Comparison of ENCODE assay signal across 18 cellular contexts in genomic region chr3:127448671-127449070, GRCh38.
DNase-seq lines count a peak whose midpoint lies in the region; ATAC-seq and TF ChIP-seq lines count a peak whose summit lies in the region.
"Had no signal": no experiment of that assay in that cellular context is flagged by ENCODE, and none has a peak within 500 bp of the region (broad histone marks: within the 10 kb centered on the region; RNA-seq: fewer than 3 reads in every experiment).

No MANE protein-coding gene starts in this region.

- no peak overlapping the region for H3K27ac Mint-ChIP-seq in activated naive CD8-positive, alpha-beta T cell treated with anti-CD3 and anti-CD28 coated beads, Interleukin-2, amount 10 ng/mL, durations not matched to agents 7 days and 5 days
- H3K27ac Mint-ChIP-seq in activated naive CD8-positive, alpha-beta T cell treated with anti-CD3 and anti-CD28 coated beads for 36 hours = no peak overlapping the region
- H3K27ac Mint-ChIP-seq: B cell; CD4-positive, alpha-beta T cell; IgD-negative memory B cell had no signal

- no peak overlapping the region for H3K4me3 Mint-ChIP-seq in activated naive CD8-positive, alpha-beta T cell treated with anti-CD3 and anti-CD28 coated beads, Interleukin-2, amount 10 ng/mL, durations not matched to agents 7 days and 5 days
- no peak overlapping the region for H3K4me3 Mint-ChIP-seq in activated naive CD8-positive, alpha-beta T cell treated with anti-CD3 and anti-CD28 coated beads for 36 hours
- H3K4me3 Mint-ChIP-seq: B cell; CD4-positive, alpha-beta T cell; IgD-negative memory B cell had no signal

- no peak overlapping the region for H3K4me3 ChIP-seq in Peyer's patch
- no peak overlapping the region for H3K4me3 ChIP-seq in suprapubic skin
- H3K4me3 ChIP-seq in hepatocyte = no peak overlapping the region
- H3K4me3 ChIP-seq: HAP-1 had no signal

- H3K79me2 ChIP-seq in hepatocyte = no peaks in the 10 kb centered on the region

- TF ChIP-seq CTCF in Peyer's patch (IDR thresholded peaks at IDR 0.05) (no peak), suprapubic skin (IDR thresholded peaks at IDR 0.05) (no peak), hepatocyte (IDR thresholded peaks at IDR 0.05; ENCODE audit: poor library complexity) (no peak)

- H3K9me3 ChIP-seq in Peyer's patch (no peaks in the 10 kb centered on the region), suprapubic skin (no peaks in the 10 kb centered on the region), hepatocyte (ENCODE audit: low read depth) (no peaks in the 10 kb centered on the region)
- H3K9me3 ChIP-seq: Caco-2, HAP-1 had no signal

- no peaks in the 10 kb centered on the region for H3K9me3 Mint-ChIP-seq in activated naive CD8-positive, alpha-beta T cell treated with anti-CD3 and anti-CD28 coated beads, Interleukin-2, amount 10 ng/mL, durations not matched to agents 7 days and 5 days
- no peaks in the 10 kb centered on the region for H3K9me3 Mint-ChIP-seq in activated naive CD8-positive, alpha-beta T cell treated with anti-CD3 and anti-CD28 coated beads for 36 hours
- H3K9me3 Mint-ChIP-seq: CD4-positive, alpha-beta T cell; IgD-negative memory B cell had no signal

- no peaks in the 10 kb centered on the region for H4K20me1 ChIP-seq in hepatocyte (ENCODE audit: insufficient read depth, poor library complexity, severe bottlenecking)

- TF ChIP-seq POLR2A in Peyer's patch (IDR thresholded peaks at IDR 0.05) (no peak), suprapubic skin (IDR thresholded peaks at IDR 0.05) (no peak)

- no peaks in the 10 kb centered on the region for H3K27me3 ChIP-seq in Peyer's patch
- peaks cover 25% of the 10 kb centered on the region for H3K27me3 ChIP-seq in suprapubic skin
- H3K27me3 ChIP-seq in hepatocyte = peaks cover 21% of the 10 kb centered on the region

- no peak for ATAC-seq in activated naive CD8-positive, alpha-beta T cell treated with anti-CD3 and anti-CD28 coated beads, Interleukin-2, amount 10 ng/mL, durations not matched to agents 7 days and 5 days (ENCODE audit: low read depth)
- no peak for ATAC-seq in HG03175 (IDR thresholded peaks at IDR 0.05; ENCODE audit: unreplicated experiment)

- H3K36me3 Mint-ChIP-seq in activated naive CD8-positive, alpha-beta T cell treated with anti-CD3 and anti-CD28 coated beads, Interleukin-2, amount 10 ng/mL, durations not matched to agents 7 days and 5 days = no peaks in the 10 kb centered on the region
- H3K36me3 Mint-ChIP-seq in activated naive CD8-positive, alpha-beta T cell treated with anti-CD3 and anti-CD28 coated beads for 36 hours = no peaks in the 10 kb centered on the region
- H3K36me3 Mint-ChIP-seq: IgD-negative memory B cell had no signal

- POLR2A ChIA-PET in activated naive CD8-positive, alpha-beta T cell treated with anti-CD3 and anti-CD28 coated beads, Interleukin-2, amount 10 ng/mL, durations not matched to agents 7 days and 5 days (lab: Charles Lee) = no interaction called here

- 84% methylated on average over 3 of the region's 3 CpGs for WGBS in suprapubic skin
- 83% methylated on average over 3 of the region's 3 CpGs for WGBS in hepatocyte (ENCODE audit: low lambda C conversion rate, missing lambda C conversion rate)

- H3K36me3 ChIP-seq in Peyer's patch (no peaks in the 10 kb centered on the region), suprapubic skin (no peaks in the 10 kb centered on the region), hepatocyte (replicated peaks; ENCODE audit: insufficient read depth, low read depth) (no peaks in the 10 kb centered on the region)
- H3K36me3 ChIP-seq: HAP-1 had no signal

- DNase-seq in activated naive CD8-positive, alpha-beta T cell treated with anti-CD3 and anti-CD28 coated beads, Interleukin-2, amount 10 ng/mL, durations not matched to agents 7 days and 5 days = peak; percentile 4
- no peak for DNase-seq in activated naive CD8-positive, alpha-beta T cell treated with anti-CD3 and anti-CD28 coated beads for 36 hours
- DNase-seq in Peyer's patch = peak in 2 of 3 donors; percentile 8 to 13
- peak; percentile 45 for DNase-seq in mesenteric fat pad (ENCODE audit: low spot score)
- DNase-seq in suprapubic skin (ENCODE audit: low spot score in 2 of 2) = peak; percentile 20 to 28
- no peak for DNase-seq in putamen (ENCODE audit: low spot score)
- DNase-seq in hepatocyte (ENCODE audit: low spot score) = no peak
- DNase-seq: DMS153, GDM1, NCI-H1048, NCI-H1436 treated with DMSO at 0.1 percent for 48 hours, SHP77 had no signal

- TF ChIP-seq EP300 in suprapubic skin (IDR thresholded peaks at IDR 0.05) = no peak

- no peaks in the 10 kb centered on the region for H3K4me1 Mint-ChIP-seq in activated naive CD8-positive, alpha-beta T cell treated with anti-CD3 and anti-CD28 coated beads, Interleukin-2, amount 10 ng/mL, durations not matched to agents 7 days and 5 days
- no peaks in the 10 kb centered on the region for H3K4me1 Mint-ChIP-seq in activated naive CD8-positive, alpha-beta T cell treated with anti-CD3 and anti-CD28 coated beads for 36 hours
- H3K4me1 Mint-ChIP-seq: B cell had no signal

- no peak overlapping the region for H3K4me2 ChIP-seq in hepatocyte

- H3K9me2 ChIP-seq in hepatocyte (replicated peaks; ENCODE audit: insufficient read depth) = no peaks in the 10 kb centered on the region

- H3K27ac ChIP-seq in Peyer's patch (no peak overlapping the region), suprapubic skin (no peak overlapping the region), hepatocyte (no peak overlapping the region)

- no peaks in the 10 kb centered on the region for H3K4me1 ChIP-seq in Peyer's patch
- H3K4me1 ChIP-seq in suprapubic skin = peaks cover 7% of the 10 kb centered on the region
- no peaks in the 10 kb centered on the region for H3K4me1 ChIP-seq in hepatocyte (ENCODE audit: insufficient read depth)
- H3K4me1 ChIP-seq: Caco-2, HAP-1 had no signal

- H3K27me3 Mint-ChIP-seq in activated naive CD8-positive, alpha-beta T cell treated with anti-CD3 and anti-CD28 coated beads, Interleukin-2, amount 10 ng/mL, durations not matched to agents 7 days and 5 days = peaks cover 16% of the 10 kb centered on the region
- peaks cover 22% of the 10 kb centered on the region for H3K27me3 Mint-ChIP-seq in activated naive CD8-positive, alpha-beta T cell treated with anti-CD3 and anti-CD28 coated beads for 36 hours

- H2AFZ ChIP-seq in hepatocyte = no peak overlapping the region

Comparison
In these comparisons a context has a peak if more than half of its experiments do, and no peak if none do; other contexts are left out.
1. DNase-seq: peak in activated naive CD8-positive, alpha-beta T cell treated with anti-CD3 and anti-CD28 coated beads, Interleukin-2, amount 10 ng/mL, durations not matched to agents 7 days and 5 days (single experiment), Peyer's patch (2 of 3), mesenteric fat pad (single experiment) and suprapubic skin (2 of 2); none in activated naive CD8-positive, alpha-beta T cell treated with anti-CD3 and anti-CD28 coated beads for 36 hours (single experiment), putamen (single experiment) and hepatocyte (single experiment).